In genomic region chr14:75191100-75191499, GRCh38 we compare ENCODE assay signal across 16 cellular contexts.
"Had no signal": no experiment of that assay in that cellular context is flagged by ENCODE, and none has a peak within 500 bp of the region (broad histone marks: within the 10 kb centered on the region; RNA-seq: fewer than 3 reads in every experiment).

No MANE protein-coding gene starts in this region.

- H3K36me3 ChIP-seq: neutrophil, sigmoid colon, uterus had no signal

- ATAC-seq: mucosa of descending colon; naive thymus-derived CD8-positive, alpha-beta T cell had no signal

- H3K27ac ChIP-seq: dorsolateral prefrontal cortex, neutrophil, psoas muscle, sigmoid colon, skin epidermis, uterus had no signal

- H3K27me3 ChIP-seq: dorsolateral prefrontal cortex, neutrophil, sigmoid colon, uterus had no signal

- H3K4me3 ChIP-seq: dorsolateral prefrontal cortex, mucosa of descending colon, psoas muscle, sigmoid colon, skin epidermis, uterus had no signal

- DNase-seq: cortex of kidney; dorsolateral prefrontal cortex; effector CD8-positive, alpha-beta T cell; foreskin melanocyte; islet precursor cell; mammary epithelial cell; mucosa of descending colon; naive thymus-derived CD8-positive, alpha-beta T cell; psoas muscle; retina; sigmoid colon; stimulated activated CD4-positive, alpha-beta T cell treated with anti-CD3 and anti-CD28 coated beads, Interleukin-2, amount 100 ng/mL, for 24 hours; stimulated activated naive CD4-positive, alpha-beta T cell; uterus had no signal

- H3K9me3 ChIP-seq: mucosa of descending colon, neutrophil, psoas muscle, sigmoid colon, uterus had no signal

- H3K4me1 ChIP-seq: psoas muscle, sigmoid colon, uterus had no signal
